13 cellular contexts compared by ENCODE assay signal in genomic region chr9:2336055-2336454, GRCh38.
DNase-seq lines count a peak whose midpoint lies in the region; ATAC-seq and TF ChIP-seq lines count a peak whose summit lies in the region.
"Had no signal": no experiment of that assay in that cellular context is flagged by ENCODE, and none has a peak within 500 bp of the region (broad histone marks: within the 10 kb centered on the region; RNA-seq: fewer than 3 reads in every experiment).

No MANE protein-coding gene starts in this region.

- POLR2A ChIA-PET in BJ (lab: Charles Lee) = no interaction called here

- WGBS in adrenal gland, 4 donors = 72 to 82% (median 76%) methylated on average over 4 of the region's 4 CpGs

- peak; percentile 36 for TF ChIP-seq CTCF in BJ (IDR thresholded peaks at IDR 0.05; ENCODE audit: insufficient read depth, low read depth, low read length)
- TF ChIP-seq CTCF in adrenal gland (IDR thresholded peaks at IDR 0.05) = peak in 5 of 6 experiments; percentile 17 to 38 (median 34)

- no peak for TF ChIP-seq POLR2A in adrenal gland (IDR thresholded peaks at IDR 0.05)

- no peaks in the 10 kb centered on the region; the same call in 1 of the 2 replicates for H3K27me3 ChIP-seq in BJ (ENCODE audit: control insufficient read depth, insufficient read depth, low read length)
- H3K27me3 ChIP-seq in adrenal gland = no peaks in the 10 kb centered on the region

- H3K27ac ChIP-seq in adrenal gland = no peak overlapping the region

- no peaks in the 10 kb centered on the region for H3K4me1 ChIP-seq in adrenal gland (replicated peaks in 1 of 2)

- CTCF ChIA-PET in BJ (lab: Yijun Ruan, JAX) = interaction anchor here (0.6 to 0.7 kb wide), 3 partner anchors 67 to 154 kb away, joined by 3 read pairs; no protein-coding TSS in a partner anchor

- H3K4me3 ChIP-seq in BJ (ENCODE audit: low read depth, low read length) (no peak overlapping the region), adrenal gland (no peak overlapping the region)
- H3K4me3 ChIP-seq: mucosa of descending colon had no signal

- no peaks in the 10 kb centered on the region for H3K36me3 ChIP-seq in BJ (ENCODE audit: control insufficient read depth, insufficient read depth, low read length)
- H3K36me3 ChIP-seq in adrenal gland (replicated peaks in 1 of 2) = no peaks in the 10 kb centered on the region

- intact Hi-C loops in adrenal gland (cut with DNase I) = no loop called here

- H3K9me3 ChIP-seq in adrenal gland (replicated peaks in 1 of 3) = no peaks in the 10 kb centered on the region
- H3K9me3 ChIP-seq: mucosa of descending colon had no signal

- no peak for DNase-seq in BJ (ENCODE audit: low read depth)
- peak; percentile 4 for DNase-seq in H4 (ENCODE audit: low spot score)
- DNase-seq in adrenal gland = peak in 1 of 7 donors; percentile 27
- peak; percentile 3 for DNase-seq in kidney tubule cell (ENCODE audit: low spot score)
- DNase-seq in GOT3 (lab: John Stamatoyannopoulos, UW) = no peak
- DNase-seq: activated CD4-positive, alpha-beta T cell treated with anti-CD3 and anti-CD28 coated beads for 48 hours; DMS153; foreskin melanocyte; Kasumi-1 had no signal

- ATAC-seq in GM18909 (IDR thresholded peaks at IDR 0.05; ENCODE audit: poor library complexity, unreplicated experiment) = no peak
- ATAC-seq in GM19351 (IDR thresholded peaks at IDR 0.05; ENCODE audit: unreplicated experiment) = no peak
- no peak for ATAC-seq in HG03565 (IDR thresholded peaks at IDR 0.05; ENCODE audit: unreplicated experiment)
- ATAC-seq: mucosa of descending colon had no signal

Comparison
In these comparisons a context has a peak if more than half of its experiments do, and no peak if none do; other contexts are left out.
1. DNase-seq: peak in H4 (single experiment) and kidney tubule cell (single experiment); none in BJ (single experiment) and GOT3 (single experiment).